Comparison of ENCODE assay signal across 10 cellular contexts in the genomic region with DNA sequence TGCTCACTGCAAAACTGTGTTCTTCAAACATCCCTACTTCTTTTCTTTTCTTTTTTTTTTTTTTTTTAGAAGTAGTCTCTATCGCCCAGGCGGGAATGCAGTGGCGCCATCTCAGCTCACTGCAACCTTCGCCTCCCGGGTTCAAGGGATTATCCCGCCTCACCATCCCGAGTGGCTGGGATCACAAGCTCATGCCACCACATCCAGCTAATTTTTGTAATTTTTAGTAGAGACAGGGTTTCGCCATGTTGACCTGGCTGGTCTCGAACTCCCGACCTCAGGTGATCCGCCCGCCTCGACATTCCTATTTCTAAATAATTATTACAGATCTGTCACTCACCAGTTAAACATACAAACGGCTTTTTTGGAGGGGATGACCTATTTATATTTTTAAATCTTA. TPM values are rescaled to one million over a fixed set of nuclear protein-coding genes. Genes with fewer than 3 reads are reported as not detected.
DNase-seq lines count a peak whose midpoint lies in the region; ATAC-seq, FAIRE-seq and TF ChIP-seq lines count a peak whose summit lies in the region.
"Had no signal": no experiment of that assay in that cellular context is flagged by ENCODE, and none has a peak within 500 bp of the region (broad histone marks: within the 10 kb centered on the region; RNA-seq: fewer than 3 reads in every experiment).

No MANE protein-coding gene starts in this region.

- TF ChIP-seq POLR2A in lower leg skin (IDR thresholded peaks at IDR 0.05): no peak
- no peak for TF ChIP-seq POLR2A in thyroid gland (IDR thresholded peaks at IDR 0.05)

- peaks cover 35 to 36% of the 10 kb centered on the region in 2 donors for H3K4me1 ChIP-seq in thyroid gland

- no peaks in the 10 kb centered on the region for H3K27me3 ChIP-seq in thyroid gland

- H3K4me1 Mint-ChIP-seq in activated T-cell treated with anti-CD3 and anti-CD28 coated beads, Interleukin-2, amount 50 U/mL, for 4 hours (ENCODE audit: low read depth): peaks cover 54% of the 10 kb centered on the region

- H3K36me3 Mint-ChIP-seq in activated T-cell treated with anti-CD3 and anti-CD28 coated beads, Interleukin-2, amount 50 U/mL, for 4 hours (ENCODE audit: insufficient read depth): peaks cover 13% of the 10 kb centered on the region

- no peaks in the 10 kb centered on the region for H3K9me3 Mint-ChIP-seq in activated T-cell treated with anti-CD3 and anti-CD28 coated beads, Interleukin-2, amount 50 U/mL, for 4 hours

- H3K9me3 ChIP-seq in thyroid gland: no peaks in the 10 kb centered on the region

- no peak overlapping the region for H3K27ac ChIP-seq in thyroid gland

- no peak for FAIRE-seq in RCC 7860 (lab: Jason Lieb, UNC)
- no peak for FAIRE-seq in HTR-8/SVneo (lab: Jason Lieb, UNC)

- no peaks in the 10 kb centered on the region for H3K27me3 Mint-ChIP-seq in activated T-cell treated with anti-CD3 and anti-CD28 coated beads, Interleukin-2, amount 50 U/mL, for 4 hours (ENCODE audit: low read depth)

- H3K4me3 ChIP-seq in astrocyte of the cerebellum (ENCODE audit: low read depth, low read length): peak overlapping the region; percentile 97
- peak overlapping the region; percentile 45 for H3K4me3 ChIP-seq in lower leg skin (ENCODE audit: low read depth, poor library complexity, severe bottlenecking)
- H3K4me3 ChIP-seq in thyroid gland (replicated peaks in 1 of 3): peak overlapping the region; percentile 70 to 98 (median 73)

- ATAC-seq in activated T-cell treated with anti-CD3 and anti-CD28 coated beads, Interleukin-2, amount 50 U/mL, for 4 hours: no peak
- ATAC-seq: activated CD4-positive, CD25-positive, alpha-beta regulatory T cell treated with anti-CD3 and anti-CD28 coated beads, Interleukin-2, amount 50 U/mL, for 24 hours had no signal

- in situ Hi-C loops in astrocyte of the cerebellum (cut with HindIII; ENCODE audit: low sequenced_read_pairs): no loop called here

- WGBS in lower leg skin, 2 donors: 33 to 37% methylated on average over 14 of the region's 14 CpGs
- 51 to 54% methylated on average over 14 of the region's 14 CpGs for WGBS in thyroid gland, 2 donors

- intact Hi-C loops in lower leg skin (cut with DNase I; ENCODE audit: low total_unique reads) (no loop called here), thyroid gland (cut with DNase I) (no loop called here)

- DNase-seq in activated T-cell treated with anti-CD3 and anti-CD28 coated beads, Interleukin-2, amount 50 U/mL, for 4 hours: no peak
- no peak for DNase-seq in activated T-cell treated with anti-CD3 and anti-CD28 coated beads, Interleukin-2, amount 50 U/mL, for 48 hours
- no peak for DNase-seq in astrocyte of the cerebellum (ENCODE audit: low read depth)
- no peak for DNase-seq in lower leg skin (ENCODE audit: low spot score in 2 of 2)
- no peak for DNase-seq in thyroid gland
- DNase-seq in RCC 7860 (ENCODE audit: low spot score): no peak
- DNase-seq in HTR-8/SVneo (ENCODE audit: insufficient read length, low spot score): no peak
- DNase-seq in effector CD8-positive, alpha-beta T cell (lab: John Stamatoyannopoulos, UW): no peak

- H3K4me3 Mint-ChIP-seq in activated T-cell treated with anti-CD3 and anti-CD28 coated beads, Interleukin-2, amount 50 U/mL, for 4 hours: peak overlapping the region; percentile 97

- no peak for TF ChIP-seq CTCF in astrocyte of the cerebellum (IDR thresholded peaks at IDR 0.05; ENCODE audit: low read depth, low read length, missing control alignments)
- no peak for TF ChIP-seq CTCF in lower leg skin (IDR thresholded peaks at IDR 0.05)
- no peak for TF ChIP-seq CTCF in thyroid gland (IDR thresholded peaks at IDR 0.05)

- no peaks in the 10 kb centered on the region for H3K36me3 ChIP-seq in thyroid gland

RNA-seq across cellular contexts. Expression of a gene that starts 1.0 kb away (rescaled TPM):
- 100 to 1,000 TPM; 138 to 150 (median 139) TPM for total RNA-seq in activated T-cell treated with anti-CD3 and anti-CD28 coated beads, Interleukin-2, amount 50 U/mL, for 4 hours
- total RNA-seq in lower leg skin (100 to 1,000 TPM; 187 to 231 (median 220) TPM), thyroid gland (100 to 1,000 TPM; 134 to 297 (median 200) TPM)

RNA-seq across cellular contexts. Expression of a gene that starts 11.4 kb away (rescaled TPM):
- total RNA-seq in activated T-cell treated with anti-CD3 and anti-CD28 coated beads, Interleukin-2, amount 50 U/mL, for 4 hours: under 1 TPM; 0.21 to 0.41 (median 0.25) TPM
- total RNA-seq in lower leg skin (1 to 10 TPM in 3 of 4 donors, under 1 TPM in 1; 0.72 to 5.1 (median 2.1) TPM), thyroid gland (10 to 100 TPM in 2 of 4 donors, 1 to 10 TPM in 2; 3.1 to 18.9 (median 7.6) TPM)

RNA-seq across cellular contexts. Expression of a gene that starts 15.6 kb away (rescaled TPM):
- not detected for total RNA-seq in activated T-cell treated with anti-CD3 and anti-CD28 coated beads, Interleukin-2, amount 50 U/mL, for 4 hours
- total RNA-seq in lower leg skin (10 to 100 TPM; 17.1 to 32.5 (median 21.9) TPM), thyroid gland (not detected)
- total RNA-seq: renal cortical epithelial cell had no signal

RNA-seq across cellular contexts. Expression of a gene that starts 24.4 kb away (rescaled TPM):
- total RNA-seq in activated T-cell treated with anti-CD3 and anti-CD28 coated beads, Interleukin-2, amount 50 U/mL, for 4 hours: 1 to 10 TPM; 5.7 to 7.0 (median 6.7) TPM
- total RNA-seq in lower leg skin (1 to 10 TPM; 1.0 to 5.2 (median 2.6) TPM), thyroid gland (1 to 10 TPM; 1.2 to 6.7 (median 4.1) TPM)

RNA-seq across cellular contexts. Expression of a gene that starts 32.5 kb away (rescaled TPM):
- 1 to 10 TPM in 2 of 3 donors, under 1 TPM in 1; 0.63 to 1.3 (median 1.1) TPM for total RNA-seq in activated T-cell treated with anti-CD3 and anti-CD28 coated beads, Interleukin-2, amount 50 U/mL, for 4 hours
- total RNA-seq in lower leg skin: 1 to 10 TPM; 1.1 to 6.3 (median 4.1) TPM
- total RNA-seq in thyroid gland: 10 to 100 TPM in 3 of 4 donors, 1 to 10 TPM in 1; 5.4 to 43.9 (median 18.8) TPM
- total RNA-seq: renal cortical epithelial cell had no signal

Comparison
In these comparisons a context has a peak if more than half of its experiments do, and no peak if none do; other contexts are left out.
1. H3K4me3 ChIP-seq: peak in every context shown above with its lines; median percentile 97 in astrocyte of the cerebellum; 73 in thyroid gland; 45 in lower leg skin.
2. RNA of a gene that starts 15.6 kb away (total RNA-seq): 17.1 to 32.5 TPM in lower leg skin; not detected in activated T-cell treated with anti-CD3 and anti-CD28 coated beads, Interleukin-2, amount 50 U/mL, for 4 hours and not detected in thyroid gland; every median in the first group is over 10 times any median in the second.